In the genomic region with DNA sequence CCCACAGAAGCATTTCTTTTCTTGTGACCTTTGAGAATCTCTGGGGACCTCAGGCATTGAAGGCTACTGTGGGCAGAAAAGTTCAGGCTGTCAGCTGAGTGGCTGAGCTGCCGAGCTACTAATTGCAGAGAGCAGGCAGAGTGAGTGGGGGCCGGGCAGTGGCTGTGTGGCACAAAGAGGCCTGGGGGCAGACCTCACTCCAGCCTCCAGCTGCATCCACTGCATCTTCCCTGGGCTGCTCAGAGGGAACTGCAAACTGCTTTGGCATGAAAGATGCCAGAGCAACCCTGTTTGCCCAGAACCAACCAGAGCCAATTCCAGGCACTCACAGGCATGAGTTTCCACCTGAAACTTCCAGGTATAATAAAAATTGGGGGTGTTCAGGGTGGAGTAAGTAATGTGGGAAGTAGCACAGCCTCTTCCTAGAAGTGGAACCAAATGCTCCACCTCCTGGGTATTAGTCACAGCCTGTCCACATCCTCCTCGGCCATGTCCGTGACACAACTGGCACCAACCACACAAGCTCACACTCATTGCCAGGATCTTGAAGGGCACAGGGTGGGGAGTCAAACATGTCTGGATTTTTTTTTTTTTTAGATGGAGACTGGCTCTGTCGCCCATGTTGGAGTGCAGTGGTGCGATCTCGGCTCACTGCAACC, we compare ENCODE assay signal across 14 cellular contexts.
DNase-seq lines count a peak whose midpoint lies in the region; ATAC-seq, FAIRE-seq and TF ChIP-seq lines count a peak whose summit lies in the region.
"Had no signal": no experiment of that assay in that cellular context is flagged by ENCODE, and none has a peak within 500 bp of the region (broad histone marks: within the 10 kb centered on the region; RNA-seq: fewer than 3 reads in every experiment).

No MANE protein-coding gene starts in this region.

- no peak overlapping the region for H3K27ac ChIP-seq in H9 (ENCODE audit: insufficient read length, low read depth, low read length)
- H3K27ac ChIP-seq in RWPE1 = no peak overlapping the region
- H3K27ac ChIP-seq: SK-N-MC had no signal

- H3K9me3 Mint-ChIP-seq in H9 = peaks cover 0 to 2% of the 10 kb centered on the region in 2 experiments; a peak in 2 of 5 replicates

- H3K27me3 ChIP-seq in H9 (ENCODE audit: insufficient read depth, low read length) = no peaks in the 10 kb centered on the region
- peaks cover 2% of the 10 kb centered on the region for H3K27me3 ChIP-seq in bronchial epithelial cell (ENCODE audit: control insufficient read depth, insufficient read depth, low read length)
- H3K27me3 ChIP-seq in kidney epithelial cell (ENCODE audit: control insufficient read depth, insufficient read depth, low read length) = no peaks in the 10 kb centered on the region

- H4K91ac ChIP-seq in H9 (ENCODE audit: insufficient read length, low read depth, low read length) = no peak overlapping the region

- H3K14ac ChIP-seq in H9 (ENCODE audit: insufficient read depth, low read length) = peak overlapping the region; percentile 28; the same call in 1 of the 2 replicates

- POLR2A ChIA-PET in RWPE1 (lab: Yijun Ruan, JAX; ENCODE audit: low non-redundant PET) = no interaction called here

- no peak overlapping the region for H2BK5ac ChIP-seq in H9 (ENCODE audit: insufficient read length, low read length)

- H3K36me3 Mint-ChIP-seq in H9 (ENCODE audit: insufficient read depth in 1 of 3, low read depth in 3 of 3) = peaks cover 0 to 2% (median 0%) of the 10 kb centered on the region in 3 experiments; a peak in 2 of 7 replicates

- H2AFZ ChIP-seq in H9 (ENCODE audit: low read length) = no peak overlapping the region

- no peak overlapping the region for H2AK5ac ChIP-seq in H9 (ENCODE audit: insufficient read length, low read length)

- CTCF ChIA-PET in RWPE1 (lab: Yijun Ruan, JAX) = interaction anchor here (1.1 kb wide), 1 partner anchor 11 kb away, joined by 4 read pairs; no protein-coding TSS in a partner anchor

- no peak for ATAC-seq in HG02884 (IDR thresholded peaks at IDR 0.05; ENCODE audit: unreplicated experiment)

- DNase-seq in A172 (ENCODE audit: low spot score) (peak; percentile 84), H9 (peak; percentile 17), bronchial epithelial cell (ENCODE audit: low read depth) (peak; percentile 67), kidney epithelial cell (ENCODE audit: low read depth) (peak; percentile 41), RWPE1 (ENCODE audit: low spot score) (no peak), SK-N-DZ (ENCODE audit: low spot score) (no peak), NOMO-1 (lab: John Stamatoyannopoulos, UW; ENCODE audit: unreplicated experiment in 2 of 2) (no peak)
- DNase-seq: activated CD4-positive, alpha-beta memory T cell treated with anti-CD3 and anti-CD28 coated beads, Interleukin-2, amount 10 ng/mL, durations not matched to agents 7 days and 5 days; midbrain; stimulated activated CD4-positive, alpha-beta T cell treated with anti-CD3 and anti-CD28 coated beads, Interleukin-15, amount 100 ng/mL, for 24 hours; stimulated activated naive CD4-positive, alpha-beta T cell had no signal

- H3K79me2 ChIP-seq in H9 (ENCODE audit: insufficient read depth, low read length) = no peaks in the 10 kb centered on the region

- H3K27me3 Mint-ChIP-seq in H9 (ENCODE audit: low read depth) = no peaks in the 10 kb centered on the region; the same call in 1 of the 2 replicates
- H3K27me3 Mint-ChIP-seq: activated CD4-positive, alpha-beta memory T cell treated with anti-CD3 and anti-CD28 coated beads, Interleukin-2, amount 10 ng/mL, durations not matched to agents 7 days and 5 days had no signal

- H3K4me3 ChIP-seq in bronchial epithelial cell (ENCODE audit: low read depth, low read length) (no peak overlapping the region), kidney epithelial cell (ENCODE audit: low read depth, low read length) (no peak overlapping the region)
- H3K4me3 ChIP-seq: SK-N-MC had no signal

- H4K20me1 ChIP-seq in H9 (ENCODE audit: control insufficient read depth, insufficient read depth, insufficient read length) = no peaks in the 10 kb centered on the region

- no peak overlapping the region for H2BK12ac ChIP-seq in H9 (ENCODE audit: insufficient read length, low read depth, low read length)

- H4K5ac ChIP-seq in H9 (ENCODE audit: insufficient read length, low read depth, low read length) = no peak overlapping the region

- no peak overlapping the region for H2BK20ac ChIP-seq in H9 (ENCODE audit: low read depth, low read length, poor library complexity, severe bottlenecking)

- H2BK15ac ChIP-seq in H9 (ENCODE audit: low read depth, low read length) = no peak overlapping the region

- H3T11ph ChIP-seq in H9 (ENCODE audit: low read length) = no peak overlapping the region

- 0 out of 4 replicates have a peak, but pooled peaks cover 0 to 3% of the 10 kb centered on the region in 2 experiments for H3K4me1 Mint-ChIP-seq in H9
- H3K4me1 Mint-ChIP-seq: activated CD4-positive, alpha-beta memory T cell treated with anti-CD3 and anti-CD28 coated beads, Interleukin-2, amount 10 ng/mL, durations not matched to agents 7 days and 5 days had no signal

- no peaks in the 10 kb centered on the region for H3K4me1 ChIP-seq in H9 (ENCODE audit: insufficient read depth, low read length)

- no peaks in the 10 kb centered on the region for H3K36me3 ChIP-seq in bronchial epithelial cell (ENCODE audit: control insufficient read depth, insufficient read depth, low read length)
- H3K36me3 ChIP-seq in kidney epithelial cell (ENCODE audit: control insufficient read depth, insufficient read depth, low read length) = no peaks in the 10 kb centered on the region

- H4K8ac ChIP-seq in H9 (replicated peaks; ENCODE audit: insufficient read length, low read depth, low read length) = no peak overlapping the region

- TF ChIP-seq CTCF in H9 (conservative IDR thresholded peaks at IDR 0.05) = no peak
- TF ChIP-seq CTCF in bronchial epithelial cell (IDR thresholded peaks at IDR 0.05; ENCODE audit: insufficient read depth, low read length, severe bottlenecking) = no peak
- no peak for TF ChIP-seq CTCF in kidney epithelial cell (IDR thresholded peaks at IDR 0.05; ENCODE audit: insufficient read depth, low read length, poor library complexity, severe bottlenecking)
- no peak for TF ChIP-seq CTCF in RWPE1 (conservative IDR thresholded peaks at IDR 0.05; ENCODE audit: low read depth)

- no peak overlapping the region for H2BK120ac ChIP-seq in H9 (ENCODE audit: low read depth, low read length, poor library complexity, severe bottlenecking)

- H3K9ac ChIP-seq in H9 (ENCODE audit: extremely low read depth, insufficient read length, low read length) = no peak overlapping the region

- H3K23ac ChIP-seq in H9 (ENCODE audit: insufficient read length, low read depth, low read length) = no peak overlapping the region

- H3K9me3 ChIP-seq in H9 (ENCODE audit: control insufficient read depth, low read depth, low read length) = no peaks in the 10 kb centered on the region

- WGBS in H9 (ENCODE audit: extremely low coverage, insufficient read length, low lambda C conversion rate) = no CpG with 5 or more reads among the region's 7 CpGs

- no peak overlapping the region for H3K4ac ChIP-seq in H9 (ENCODE audit: low read depth, low read length)

- no peak overlapping the region for H3K56ac ChIP-seq in H9 (ENCODE audit: insufficient read length, low read depth, low read length)

- no peaks in the 10 kb centered on the region for H3K23me2 ChIP-seq in H9 (ENCODE audit: insufficient read length, low read depth, low read length, poor library complexity, severe bottlenecking)

- no peak overlapping the region; a peak in 1 of 7 replicates for H3K27ac Mint-ChIP-seq in H9
- H3K27ac Mint-ChIP-seq: activated CD4-positive, alpha-beta memory T cell treated with anti-CD3 and anti-CD28 coated beads, Interleukin-2, amount 10 ng/mL, durations not matched to agents 7 days and 5 days had no signal

- no peak overlapping the region for H3K4me3 Mint-ChIP-seq in H9
- H3K4me3 Mint-ChIP-seq: activated CD4-positive, alpha-beta memory T cell treated with anti-CD3 and anti-CD28 coated beads, Interleukin-2, amount 10 ng/mL, durations not matched to agents 7 days and 5 days had no signal

- H3K18ac ChIP-seq in H9 (ENCODE audit: insufficient read length, low read depth, low read length) = no peak overlapping the region

- FAIRE-seq in bronchial epithelial cell (lab: Jason Lieb, UNC) = no peak
- FAIRE-seq: frontal cortex had no signal

- H3K4me2 ChIP-seq in H9 (ENCODE audit: insufficient read depth, insufficient read length, low read length) = no peak overlapping the region

- H3K79me1 ChIP-seq in H9 (ENCODE audit: insufficient read depth, low read depth, low read length, poor library complexity, severe bottlenecking) = no peaks in the 10 kb centered on the region

Comparison
In these comparisons a context has a peak if more than half of its experiments do, and no peak if none do; other contexts are left out.
1. DNase-seq: peak in A172 (single experiment), H9 (single experiment), bronchial epithelial cell (single experiment) and kidney epithelial cell (single experiment); none in RWPE1 (single experiment), SK-N-DZ (single experiment) and NOMO-1 (0 of 2).